ENCODE assay signal across 12 cellular contexts in genomic region chr15:60557157-60557556, GRCh38.
A peak's percentile ranks its signal among the peaks of the same experiment; 100 is the strongest.
DNase-seq lines count a peak whose midpoint lies in the region; ATAC-seq and TF ChIP-seq lines count a peak whose summit lies in the region.
"Had no signal": no experiment of that assay in that cellular context is flagged by ENCODE, and none has a peak within 500 bp of the region (broad histone marks: within the 10 kb centered on the region; RNA-seq: fewer than 3 reads in every experiment).

No MANE protein-coding gene starts in this region.

- no peak for TF ChIP-seq RAD21 in SK-N-SH (IDR thresholded peaks at IDR 0.05; ENCODE audit: low read length)

- H3K9ac ChIP-seq in SK-N-SH = no peak overlapping the region

- peaks cover 3 to 73% (median 7%) of the 10 kb centered on the region in 3 donors for H3K4me1 ChIP-seq in esophagus squamous epithelium
- peaks cover 0 to 13% (median 0%) of the 10 kb centered on the region in 4 donors for H3K4me1 ChIP-seq in transverse colon
- no peaks in the 10 kb centered on the region for H3K4me1 ChIP-seq in SK-N-SH (ENCODE audit: control insufficient read depth in 1 of 2, insufficient read depth in 2 of 2, low read depth in 1 of 2, low read length in 1 of 2)

- no peaks in the 10 kb centered on the region for H3F3A ChIP-seq in SK-N-SH (replicated peaks; ENCODE audit: insufficient read depth)

- peaks cover 6% of the 10 kb centered on the region for H3K9me3 Mint-ChIP-seq in activated T-cell treated with anti-CD3 and anti-CD28 coated beads, Interleukin-2, amount 50 U/mL, for 4 hours
- peaks cover 8% of the 10 kb centered on the region for H3K9me3 Mint-ChIP-seq in osteocyte (ENCODE audit: unreplicated experiment)

- H3K79me2 ChIP-seq in SK-N-SH (ENCODE audit: insufficient read depth) = no peaks in the 10 kb centered on the region

- H3K4me3 Mint-ChIP-seq in activated T-cell treated with anti-CD3 and anti-CD28 coated beads, Interleukin-2, amount 50 U/mL, for 4 hours = peak overlapping the region; percentile 7
- H3K4me3 Mint-ChIP-seq in T-helper 17 cell (peak overlapping the region; percentile 80), osteocyte (ENCODE audit: unreplicated experiment) (no peak overlapping the region)
- H3K4me3 Mint-ChIP-seq: nephron had no signal

- no peak for DNase-seq in activated T-cell treated with anti-CD3 and anti-CD28 coated beads, Interleukin-2, amount 50 U/mL, for 4 hours
- no peak for DNase-seq in activated T-cell treated with anti-CD3 and anti-CD28 coated beads, Interleukin-2, amount 50 U/mL, for 48 hours
- DNase-seq in T-helper 17 cell = no peak
- no peak for DNase-seq in esophagus squamous epithelium (lab: John Stamatoyannopoulos, UW)
- no peak for DNase-seq in transverse colon
- DNase-seq in cerebellar nuclear complex (lab: John Stamatoyannopoulos, UW) = no peak
- no peak for DNase-seq in osteocyte (ENCODE audit: extremely low spot score, unreplicated experiment)
- no peak for DNase-seq in SK-N-SH
- DNase-seq: NK-92 treated with Interleukin-12 subunit alpha and Interleukin-12 subunit beta, amount 100 ng/mL, for 24 hours; SIG-M5 had no signal

- in situ Hi-C loops in transverse colon (cut with MboI; ENCODE audit: low pct_ligation_motif_present in 1 of 4, low pct_unique_long_range_greater_than_20kb in 1 of 4, low sequenced_read_pairs in 3 of 4) = no loop called here

- H3K36me3 ChIP-seq in esophagus squamous epithelium (no peaks in the 10 kb centered on the region), transverse colon (no peaks in the 10 kb centered on the region), SK-N-SH (replicated peaks in 1 of 2; ENCODE audit: control insufficient read depth in 1 of 2, insufficient read depth in 2 of 2, low read length in 1 of 2) (no peaks in the 10 kb centered on the region)
- H3K36me3 ChIP-seq: thoracic aorta had no signal

- no peaks in the 10 kb centered on the region for H3K9me2 ChIP-seq in SK-N-SH

- H3K4me2 ChIP-seq in SK-N-SH = no peak overlapping the region

- peak; percentile 85 to 88 for ATAC-seq in activated T-cell treated with anti-CD3 and anti-CD28 coated beads, Interleukin-2, amount 50 U/mL, for 4 hours
- ATAC-seq in T-helper 17 cell = peak; percentile 80

- POLR2A ChIA-PET in SK-N-SH (lab: Yijun Ruan, JAX) = no interaction called here

- TF ChIP-seq EP300 in transverse colon (IDR thresholded peaks at IDR 0.05; ENCODE audit: low read depth) (no peak), SK-N-SH (IDR thresholded peaks at IDR 0.05; ENCODE audit: borderline replicate concordance in 1 of 2, low read depth in 1 of 2, low read length in 1 of 2) (no peak)

- no peak overlapping the region for H2AFZ ChIP-seq in SK-N-SH (ENCODE audit: low read depth)

- no peaks in the 10 kb centered on the region for H3K27me3 ChIP-seq in esophagus squamous epithelium
- H3K27me3 ChIP-seq in transverse colon = no peaks in the 10 kb centered on the region
- H3K27me3 ChIP-seq in SK-N-SH (ENCODE audit: insufficient read depth) = no peaks in the 10 kb centered on the region

- H3K27me3 Mint-ChIP-seq in activated T-cell treated with anti-CD3 and anti-CD28 coated beads, Interleukin-2, amount 50 U/mL, for 4 hours (ENCODE audit: low read depth) = no peaks in the 10 kb centered on the region
- H3K27me3 Mint-ChIP-seq in T-helper 17 cell (no peaks in the 10 kb centered on the region), osteocyte (ENCODE audit: unreplicated experiment) (no peaks in the 10 kb centered on the region)

- peak overlapping the region; percentile 98 for H3K27ac Mint-ChIP-seq in T-helper 17 cell
- no peak overlapping the region for H3K27ac Mint-ChIP-seq in osteocyte (ENCODE audit: unreplicated experiment)
- H3K27ac Mint-ChIP-seq: nephron had no signal

- H4K20me1 ChIP-seq in SK-N-SH (ENCODE audit: insufficient read depth) = no peaks in the 10 kb centered on the region

- H3K9me3 ChIP-seq in T-helper 17 cell (ENCODE audit: control insufficient read depth, low read length, poor library complexity, severe bottlenecking) (peaks cover 2% of the 10 kb centered on the region), esophagus squamous epithelium (no peaks in the 10 kb centered on the region), transverse colon (no peaks in the 10 kb centered on the region), SK-N-SH (no peaks in the 10 kb centered on the region)
- H3K9me3 ChIP-seq: thoracic aorta had no signal

- intact Hi-C loops in esophagus squamous epithelium (cut with DNase I) (no loop called here), transverse colon (cut with DNase I; ENCODE audit: low total_unique reads) (no loop called here)

- peaks cover 78% of the 10 kb centered on the region for H3K4me1 Mint-ChIP-seq in activated T-cell treated with anti-CD3 and anti-CD28 coated beads, Interleukin-2, amount 50 U/mL, for 4 hours (ENCODE audit: low read depth)
- peaks cover 57% of the 10 kb centered on the region for H3K4me1 Mint-ChIP-seq in T-helper 17 cell
- H3K4me1 Mint-ChIP-seq in osteocyte (ENCODE audit: unreplicated experiment) = no peaks in the 10 kb centered on the region

- peaks cover 34% of the 10 kb centered on the region for H3K36me3 Mint-ChIP-seq in activated T-cell treated with anti-CD3 and anti-CD28 coated beads, Interleukin-2, amount 50 U/mL, for 4 hours (ENCODE audit: insufficient read depth)
- H3K36me3 Mint-ChIP-seq in T-helper 17 cell (ENCODE audit: low read depth) (peaks cover 9% of the 10 kb centered on the region), osteocyte (ENCODE audit: unreplicated experiment) (peaks cover 8% of the 10 kb centered on the region)

- CTCF ChIA-PET in SK-N-SH (lab: Yijun Ruan, JAX) = no interaction called here

- WGBS in esophagus squamous epithelium, 2 donors = 21 to 26% methylated on average over 3 of the region's 3 CpGs
- WGBS in transverse colon (ENCODE audit: low coverage in 1 of 2), 2 donors = 45 to 71% methylated on average over 3 of the region's 3 CpGs
- 86% methylated on average over 3 of the region's 3 CpGs for WGBS in SK-N-SH (ENCODE audit: low lambda C conversion rate)

- no peak for TF ChIP-seq POLR2A in esophagus squamous epithelium (IDR thresholded peaks at IDR 0.05)
- TF ChIP-seq POLR2A in transverse colon (IDR thresholded peaks at IDR 0.05) = no peak

- H3K27ac ChIP-seq in esophagus squamous epithelium (peak overlapping the region; percentile 5 to 83 (median 51)), transverse colon (peak overlapping the region; percentile 10 to 46 (median 30)), SK-N-SH (ENCODE audit: low read depth in 2 of 2, low read length in 1 of 2) (no peak overlapping the region)
- H3K27ac ChIP-seq: thoracic aorta had no signal

- TF ChIP-seq CTCF in esophagus squamous epithelium (IDR thresholded peaks at IDR 0.05) = no peak
- no peak for TF ChIP-seq CTCF in transverse colon (IDR thresholded peaks at IDR 0.05)
- TF ChIP-seq CTCF in osteocyte (IDR thresholded peaks at IDR 0.05) = no peak
- no peak for TF ChIP-seq CTCF in SK-N-SH (IDR thresholded peaks at IDR 0.05)

- no peak overlapping the region for H3K4me3 ChIP-seq in esophagus squamous epithelium
- H3K4me3 ChIP-seq in transverse colon = no peak overlapping the region
- no peak overlapping the region for H3K4me3 ChIP-seq in SK-N-SH (ENCODE audit: low read depth in 2 of 2, low read length in 1 of 2)
- H3K4me3 ChIP-seq: thoracic aorta had no signal

TF ChIP-seq in SK-N-SH, 30 proteins besides CTCF, POLR2A, EP300 and RAD21 (continues in another document):
- TF ChIP-seq RCOR1 (IDR thresholded peaks at IDR 0.05; ENCODE audit: low read length) (no peak), NRF1 (IDR thresholded peaks at IDR 0.05; ENCODE audit: low read depth, low read length) (no peak), TCF12 (IDR thresholded peaks at IDR 0.05) (no peak), YY1 (IDR thresholded peaks at IDR 0.05; ENCODE audit: low read depth) (no peak), GABPA (IDR thresholded peaks at IDR 0.05; ENCODE audit: low read depth) (no peak), MXI1 (IDR thresholded peaks at IDR 0.05; ENCODE audit: low read depth, low read length) (no peak), TAF1 (IDR thresholded peaks at IDR 0.05; ENCODE audit: borderline replicate concordance, low read depth, low read length) (no peak), REST (IDR thresholded peaks at IDR 0.05; ENCODE audit: low read depth, low read length) (no peak), IRF3 (IDR thresholded peaks at IDR 0.05; ENCODE audit: low read depth, low read length) (no peak)

Comparison
In these comparisons a context has a peak if more than half of its experiments do, and no peak if none do; other contexts are left out.
1. H3K27ac ChIP-seq: peak in esophagus squamous epithelium (4 of 4) and transverse colon (4 of 4); none in SK-N-SH (0 of 2).